In genomic region chr4:12761694-12762093, GRCh38 we compare ENCODE assay signal across 26 cellular contexts.
"Had no signal": no experiment of that assay in that cellular context is flagged by ENCODE, and none has a peak within 500 bp of the region (broad histone marks: within the 10 kb centered on the region; RNA-seq: fewer than 3 reads in every experiment).

No MANE protein-coding gene starts in this region.

- H3K4me1 Mint-ChIP-seq: activated CD4-positive, alpha-beta T cell treated with anti-CD3 and anti-CD28 coated beads, Interleukin-2, amount 10 ng/mL, durations not matched to agents 24 days and 14 days; activated naive CD8-positive, alpha-beta T cell treated with anti-CD3 and anti-CD28 coated beads for 36 hours; brain; immature natural killer cell; naive thymus-derived CD4-positive, alpha-beta T cell; neural crest cell had no signal

- H3K27ac ChIP-seq: ascending aorta, tibial nerve, WERI-Rb-1 had no signal

- H3K9me3 Mint-ChIP-seq: activated CD4-positive, alpha-beta T cell treated with anti-CD3 and anti-CD28 coated beads, Interleukin-2, amount 10 ng/mL, durations not matched to agents 24 days and 14 days; activated T-helper 1 cell treated with anti-CD3 and anti-CD28 coated beads, Interleukin-12 subunit alpha, Interleukin-12 subunit beta, Interleukin-2, Interleukin-4 antibody, amounts not matched to agents 30 ng/mL and 10 ng/mL and 1 ng/mL, durations not matched to agents 14 hours and 24 hours and 36 hours; brain; T-helper 1 cell treated with Interleukin-12 subunit alpha and Interleukin-12 subunit beta and Interleukin-4 antibody, amounts not matched to agents 30 μg/mL and 1 μg/mL, for 36 hours had no signal

- DNase-seq: activated CD4-positive, alpha-beta memory T cell treated with anti-CD3 and anti-CD28 coated beads for 36 hours; activated CD4-positive, alpha-beta T cell treated with anti-CD3 and anti-CD28 coated beads, Interleukin-2, amount 10 ng/mL, durations not matched to agents 24 days and 14 days; activated CD8-positive, alpha-beta memory T cell treated with anti-CD3 and anti-CD28 coated beads, Interleukin-2, amount 50 U/mL, for 4 hours; activated effector memory CD4-positive, alpha-beta T cell treated with anti-CD3 and anti-CD28 coated beads, Interleukin-2, amount 50 U/mL, for 16 hours; activated naive CD4-positive, alpha-beta T cell treated with anti-CD3 and anti-CD28 coated beads for 36 hours; activated naive CD8-positive, alpha-beta T cell treated with anti-CD3 and anti-CD28 coated beads for 36 hours; activated T-cell treated with anti-CD3 and anti-CD28 coated beads, Interleukin-2, amount 50 U/mL, for 1 hour; caudate nucleus; cortex of kidney; effector memory CD8-positive, alpha-beta T cell; head of caudate nucleus; hypothalamus; immature natural killer cell; kidney; midbrain; naive thymus-derived CD4-positive, alpha-beta T cell; right cardiac atrium; stimulated activated naive CD4-positive, alpha-beta T cell treated with Interleukin-2 at 50 U/mL for 16 hours; T-helper 9 cell; WERI-Rb-1 had no signal

- H3K4me3 Mint-ChIP-seq: activated CD4-positive, alpha-beta memory T cell treated with anti-CD3 and anti-CD28 coated beads for 36 hours; activated CD4-positive, alpha-beta T cell treated with anti-CD3 and anti-CD28 coated beads, Interleukin-2, amount 10 ng/mL, durations not matched to agents 24 days and 14 days; activated naive CD4-positive, alpha-beta T cell treated with anti-CD3 and anti-CD28 coated beads for 36 hours; activated naive CD8-positive, alpha-beta T cell treated with anti-CD3 and anti-CD28 coated beads for 36 hours; activated T-helper 1 cell treated with anti-CD3 and anti-CD28 coated beads, Interleukin-12 subunit alpha, Interleukin-12 subunit beta, Interleukin-2, Interleukin-4 antibody, amounts not matched to agents 30 ng/mL and 10 ng/mL and 1 ng/mL, durations not matched to agents 14 hours and 24 hours and 36 hours; brain; effector memory CD8-positive, alpha-beta T cell; immature natural killer cell; naive thymus-derived CD4-positive, alpha-beta T cell; neural crest cell; T-helper 1 cell treated with Interleukin-12 subunit alpha and Interleukin-12 subunit beta and Interleukin-4 antibody, amounts not matched to agents 30 μg/mL and 1 μg/mL, for 36 hours had no signal

- H3K36me3 Mint-ChIP-seq: activated CD4-positive, alpha-beta memory T cell treated with anti-CD3 and anti-CD28 coated beads for 36 hours; activated naive CD8-positive, alpha-beta T cell treated with anti-CD3 and anti-CD28 coated beads for 36 hours; brain; immature natural killer cell; naive thymus-derived CD4-positive, alpha-beta T cell had no signal

- H3K4me3 ChIP-seq: ascending aorta, tibial nerve had no signal

- H3K27me3 Mint-ChIP-seq: activated CD4-positive, alpha-beta memory T cell treated with anti-CD3 and anti-CD28 coated beads for 36 hours; activated CD4-positive, alpha-beta T cell treated with anti-CD3 and anti-CD28 coated beads, Interleukin-2, amount 10 ng/mL, durations not matched to agents 24 days and 14 days; activated naive CD8-positive, alpha-beta T cell treated with anti-CD3 and anti-CD28 coated beads for 36 hours; brain; effector memory CD8-positive, alpha-beta T cell had no signal

- H3K9me3 ChIP-seq: ascending aorta, tibial nerve had no signal

- H3K36me3 ChIP-seq: ascending aorta, tibial nerve, WERI-Rb-1 had no signal

- H3K27ac Mint-ChIP-seq: activated CD4-positive, alpha-beta memory T cell treated with anti-CD3 and anti-CD28 coated beads for 36 hours; activated CD4-positive, alpha-beta T cell treated with anti-CD3 and anti-CD28 coated beads, Interleukin-2, amount 10 ng/mL, durations not matched to agents 24 days and 14 days; activated naive CD4-positive, alpha-beta T cell treated with anti-CD3 and anti-CD28 coated beads for 36 hours; activated naive CD8-positive, alpha-beta T cell treated with anti-CD3 and anti-CD28 coated beads for 36 hours; activated T-helper 1 cell treated with anti-CD3 and anti-CD28 coated beads, Interleukin-12 subunit alpha, Interleukin-12 subunit beta, Interleukin-2, Interleukin-4 antibody, amounts not matched to agents 30 ng/mL and 10 ng/mL and 1 ng/mL, durations not matched to agents 14 hours and 24 hours and 36 hours; brain; effector memory CD8-positive, alpha-beta T cell; immature natural killer cell; naive thymus-derived CD4-positive, alpha-beta T cell; T-helper 1 cell treated with Interleukin-12 subunit alpha and Interleukin-12 subunit beta and Interleukin-4 antibody, amounts not matched to agents 30 μg/mL and 1 μg/mL, for 36 hours had no signal

- H3K27me3 ChIP-seq: ascending aorta, tibial nerve had no signal

- H3K4me1 ChIP-seq: ascending aorta, tibial nerve had no signal
